ENCODE assay signal across 1 cellular context in genomic region chr19:39878398-39878797, GRCh38.
A peak's percentile ranks its signal among the peaks of the same experiment; 100 is the strongest.
TF ChIP-seq lines count a peak whose summit lies in the region.

No MANE protein-coding gene starts in this region.

TF ChIP-seq in HepG2, 621 proteins besides CTCF, POLR2A, EP300 and RAD21 (continued from another document):
- TF ChIP-seq IKZF1 (IDR thresholded peaks at IDR 0.05) (0 out of 2 replicates have a peak, but pooled peaks have one; percentile 63), DMTF1 (CRISPR knock-in tag; IDR thresholded peaks at IDR 0.05) (no peak), HMGA1 (CRISPR knock-in tag; conservative IDR thresholded peaks at IDR 0.05) (no peak), ZNF282 (IDR thresholded peaks at IDR 0.05; ENCODE audit: partially characterized antibody) (peak; percentile 70), ZBTB4 (CRISPR knock-in tag; IDR thresholded peaks at IDR 0.05; ENCODE audit: borderline replicate concordance) (no peak), ZNF460 (CRISPR knock-in tag; IDR thresholded peaks at IDR 0.05; ENCODE audit: borderline replicate concordance) (no peak), PHB2 (IDR thresholded peaks at IDR 0.05; ENCODE audit: partially characterized antibody) (no peak), ATM (IDR thresholded peaks at IDR 0.05; ENCODE audit: borderline replicate concordance) (peak; percentile 81; the same call in 1 of the 2 replicates), ZNF276 (CRISPR knock-in tag; IDR thresholded peaks at IDR 0.05; ENCODE audit: low read depth) (no peak), GTF3A (CRISPR knock-in tag; conservative IDR thresholded peaks at IDR 0.05) (no peak), HDAC6 (IDR thresholded peaks at IDR 0.05; ENCODE audit: low read depth, low read length) (no peak), RXRB (CRISPR knock-in tag; IDR thresholded peaks at IDR 0.05; ENCODE audit: borderline replicate concordance) (no peak), RFXAP (CRISPR knock-in tag; IDR thresholded peaks at IDR 0.05; ENCODE audit: borderline replicate concordance) (no peak), NBN (conservative IDR thresholded peaks at IDR 0.05) (peak; percentile 67; the same call in 1 of the 2 replicates), ZNF619 (CRISPR knock-in tag; IDR thresholded peaks at IDR 0.05) (no peak), SIX1 (CRISPR knock-in tag; IDR thresholded peaks at IDR 0.05; ENCODE audit: borderline replicate concordance) (no peak), CREBL2 (CRISPR knock-in tag; IDR thresholded peaks at IDR 0.05; ENCODE audit: borderline replicate concordance) (no peak), FOXK1 (CRISPR knock-in tag; IDR thresholded peaks at IDR 0.05; ENCODE audit: borderline replicate concordance, low read depth) (no peak), ZNF274 (CRISPR knock-in tag; IDR thresholded peaks at IDR 0.05) (no peak), HNRNPL (IDR thresholded peaks at IDR 0.05; ENCODE audit: low read depth, low read length) (no peak), ATF1 (CRISPR knock-in tag; IDR thresholded peaks at IDR 0.05) (no peak), MBD4 (IDR thresholded peaks at IDR 0.05; ENCODE audit: borderline replicate concordance, low read length) (no peak), NONO (IDR thresholded peaks at IDR 0.05) (peak; percentile 86; the same call in 1 of the 2 replicates), NONO (CRISPR knock-in tag; conservative IDR thresholded peaks at IDR 0.05) (no peak), ARNT (IDR thresholded peaks at IDR 0.05) (peak; percentile 73; the same call in 1 of the 2 replicates), HINFP (CRISPR knock-in tag; IDR thresholded peaks at IDR 0.05; ENCODE audit: low read depth) (no peak), FOXP1 (IDR thresholded peaks at IDR 0.05) (peak; percentile 48; the same call in 1 of the 2 replicates), FOXP1 (CRISPR knock-in tag; IDR thresholded peaks at IDR 0.05) (no peak), ZNF75D (CRISPR knock-in tag; IDR thresholded peaks at IDR 0.05; ENCODE audit: borderline replicate concordance) (no peak), FOXA1 (IDR thresholded peaks at IDR 0.05) (0 out of 2 replicates have a peak, but pooled peaks have one; percentile 17), FOXA1 (CRISPR knock-in tag; IDR thresholded peaks at IDR 0.05) (no peak), FOXK2 (IDR thresholded peaks at IDR 0.05) (peak; percentile 55; the same call in 1 of the 2 replicates), ATF7 (IDR thresholded peaks at IDR 0.05) (0 out of 2 replicates have a peak, but pooled peaks have one; percentile 29), ATF7 (CRISPR knock-in tag; IDR thresholded peaks at IDR 0.05) (no peak), ZBTB38 (CRISPR knock-in tag; IDR thresholded peaks at IDR 0.05) (no peak), NFKB2 (CRISPR knock-in tag; IDR thresholded peaks at IDR 0.05; ENCODE audit: borderline replicate concordance) (no peak)
TF ChIP-seq in HepG2: peak in this region for 13.
